Comparison of ENCODE assay signal across 8 cellular contexts in the genomic region with DNA sequence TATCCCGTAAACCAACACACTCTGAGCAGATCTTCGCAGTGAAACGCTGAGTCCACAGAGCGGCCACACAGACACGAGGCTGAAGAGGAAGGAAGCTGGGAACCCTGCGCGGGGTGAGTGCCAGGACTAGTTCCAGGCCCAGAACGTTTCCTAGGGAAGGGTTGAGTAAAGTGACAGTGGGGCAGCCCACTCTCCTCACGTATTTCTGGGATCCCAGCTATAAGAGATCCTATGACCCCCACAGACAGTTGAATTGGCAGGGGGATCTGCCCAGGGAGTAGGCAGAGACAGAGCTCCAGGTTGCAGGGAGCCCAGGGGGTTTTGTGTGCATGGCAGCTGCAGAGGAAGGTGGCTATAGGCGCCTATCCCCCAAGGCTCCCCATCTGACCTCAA. TPM values are rescaled to one million over a fixed set of nuclear protein-coding genes. Genes with fewer than 3 reads are reported as not detected.
DNase-seq lines count a peak whose midpoint lies in the region; ATAC-seq and TF ChIP-seq lines count a peak whose summit lies in the region.

No MANE protein-coding gene starts in this region.

- peak overlapping the region; percentile 86 for H3K4me3 Mint-ChIP-seq in activated T-helper 2 cell treated with anti-CD3 and anti-CD28 coated beads, Interferon-gamma antibody, Interleukin-2, Interleukin-4, amounts not matched to agents 10 μg/mL and 5 μg/mL and 100 μg/mL, durations not matched to agents 14 hours and 24 hours and 36 hours (ENCODE audit: low read depth)

- H3K9me3 ChIP-seq in HUES48 (ENCODE audit: control insufficient read depth, insufficient read depth, low read length): no peaks in the 10 kb centered on the region
- no peaks in the 10 kb centered on the region for H3K9me3 ChIP-seq in neutrophil

- no peaks in the 10 kb centered on the region for H3K9me3 Mint-ChIP-seq in activated T-helper 2 cell treated with anti-CD3 and anti-CD28 coated beads, Interferon-gamma antibody, Interleukin-2, Interleukin-4, amounts not matched to agents 10 μg/mL and 5 μg/mL and 100 μg/mL, durations not matched to agents 14 hours and 24 hours and 36 hours

- no peaks in the 10 kb centered on the region for H3K27me3 Mint-ChIP-seq in activated T-helper 2 cell treated with anti-CD3 and anti-CD28 coated beads, Interferon-gamma antibody, Interleukin-2, Interleukin-4, amounts not matched to agents 10 μg/mL and 5 μg/mL and 100 μg/mL, durations not matched to agents 14 hours and 24 hours and 36 hours (ENCODE audit: low read depth)

- peaks cover 43% of the 10 kb centered on the region for H3K4me1 Mint-ChIP-seq in activated T-helper 2 cell treated with anti-CD3 and anti-CD28 coated beads, Interferon-gamma antibody, Interleukin-2, Interleukin-4, amounts not matched to agents 10 μg/mL and 5 μg/mL and 100 μg/mL, durations not matched to agents 14 hours and 24 hours and 36 hours (ENCODE audit: low read depth)

- H3K27ac Mint-ChIP-seq in activated T-helper 2 cell treated with anti-CD3 and anti-CD28 coated beads, Interferon-gamma antibody, Interleukin-2, Interleukin-4, amounts not matched to agents 10 μg/mL and 5 μg/mL and 100 μg/mL, durations not matched to agents 14 hours and 24 hours and 36 hours: peak overlapping the region; percentile 97

- DNase-seq in EH (ENCODE audit: low read depth) (peak; percentile 29), head of caudate nucleus (peak; percentile 50 to 84 (median 71)), GOT3 (lab: John Stamatoyannopoulos, UW) (no peak)
- no peak for DNase-seq in activated T-helper 2 cell treated with anti-CD3 and anti-CD28 coated beads, Interferon-gamma antibody, Interleukin-2, Interleukin-4, amounts not matched to agents 10 μg/mL and 5 μg/mL and 100 μg/mL, durations not matched to agents 14 hours and 24 hours and 36 hours (ENCODE audit: low spot score)

- H3K27ac ChIP-seq in HUES48 (ENCODE audit: low read depth, low read length) (no peak overlapping the region), neutrophil (peak overlapping the region; percentile 91)

- intact Hi-C loops in activated T-helper 2 cell treated with anti-CD3 and anti-CD28 coated beads, Interferon-gamma antibody, Interleukin-2, Interleukin-4, amounts not matched to agents 10 μg/mL and 5 μg/mL and 100 μg/mL, durations not matched to agents 14 hours and 24 hours and 36 hours (cut with micrococcal nuclease): loop anchor here (1.0 to 5.0 kb wide), 6 partner anchors 17 to 303 kb away; no protein-coding TSS in a partner anchor
- intact Hi-C loops in head of caudate nucleus (cut with DNase I): loop anchor here (2.0 to 5.0 kb wide), 3 partner anchors 38 to 215 kb away; a partner anchor contains a TSS

- H3K4me3 ChIP-seq in HUES48 (ENCODE audit: low read depth, low read length) (peak overlapping the region; percentile 82), neutrophil (ENCODE audit: low read depth in 1 of 2, low read length in 1 of 2) (peak overlapping the region; percentile 66 to 77)

- TF ChIP-seq CTCF in neutrophil (IDR thresholded peaks at IDR 0.05): no peak

- H3K4me1 ChIP-seq in HUES48 (ENCODE audit: control insufficient read depth, insufficient read depth, low read length) (peaks cover 6% of the 10 kb centered on the region; the same call in 1 of the 2 replicates), neutrophil (ENCODE audit: control insufficient read depth in 1 of 2, insufficient read depth in 1 of 2, low read depth in 1 of 2, low read length in 1 of 2) (peaks cover 48 to 49% of the 10 kb centered on the region in 2 experiments)

- peak; percentile 19 for ATAC-seq in GM21367 (IDR thresholded peaks at IDR 0.05; ENCODE audit: unreplicated experiment)
- no peak for ATAC-seq in HG03469 (IDR thresholded peaks at IDR 0.05; ENCODE audit: unreplicated experiment)

- H3K36me3 Mint-ChIP-seq in activated T-helper 2 cell treated with anti-CD3 and anti-CD28 coated beads, Interferon-gamma antibody, Interleukin-2, Interleukin-4, amounts not matched to agents 10 μg/mL and 5 μg/mL and 100 μg/mL, durations not matched to agents 14 hours and 24 hours and 36 hours (ENCODE audit: low read depth): no peaks in the 10 kb centered on the region

- H3K36me3 ChIP-seq in HUES48 (ENCODE audit: control insufficient read depth, insufficient read depth, low read length) (no peaks in the 10 kb centered on the region), neutrophil (no peaks in the 10 kb centered on the region)

- H3K9ac ChIP-seq in HUES48 (ENCODE audit: low read depth, low read length): peak overlapping the region; percentile 86

- H3K27me3 ChIP-seq in HUES48 (ENCODE audit: control insufficient read depth, insufficient read depth, low read length): no peaks in the 10 kb centered on the region
- H3K27me3 ChIP-seq in neutrophil: no peaks in the 10 kb centered on the region

RNA-seq across cellular contexts. Expression of a gene that starts 51.1 kb away (rescaled TPM):
- 41.2 and 45.1 TPM in 2 replicates for total RNA-seq in activated T-helper 2 cell treated with anti-CD3 and anti-CD28 coated beads, Interferon-gamma antibody, Interleukin-2, Interleukin-4, amounts not matched to agents 10 μg/mL and 5 μg/mL and 100 μg/mL, durations not matched to agents 14 hours and 24 hours and 36 hours

Comparison
In these comparisons a context has a peak if more than half of its experiments do, and no peak if none do; other contexts are left out.
1. DNase-seq: peak in EH (single experiment) and head of caudate nucleus (42 of 42); none in activated T-helper 2 cell treated with anti-CD3 and anti-CD28 coated beads, Interferon-gamma antibody, Interleukin-2, Interleukin-4, amounts not matched to agents 10 μg/mL and 5 μg/mL and 100 μg/mL, durations not matched to agents 14 hours and 24 hours and 36 hours (single experiment) and GOT3 (single experiment).